Comparison of ENCODE assay signal across 8 cellular contexts in genomic region chr6:15662246-15663056, GRCh38.
A peak's percentile ranks its signal among the peaks of the same experiment; 100 is the strongest.
DNase-seq lines count a peak whose midpoint lies in the region; ATAC-seq and FAIRE-seq lines count a peak whose summit lies in the region.

DTNBP1 (minus strand) TSS chr6:15663028; CDS start chr6:15662869, 159 bp downstream.

- H3K4me3 ChIP-seq in mucosa of stomach (ENCODE audit: low read length): peak within 1 kb of the TSS; percentile 69

- peak; percentile 88 for FAIRE-seq in GM19239 (lab: Jason Lieb, UNC)

- ATAC-seq in HG03432 (IDR thresholded peaks at IDR 0.05; ENCODE audit: unreplicated experiment): peak; percentile 74

- no peaks in the 10 kb centered on the region for H3K9me3 ChIP-seq in mucosa of stomach (ENCODE audit: control insufficient read depth, low read length)

- no peaks in the 10 kb centered on the region for H3K27me3 ChIP-seq in mucosa of stomach (ENCODE audit: control insufficient read depth, insufficient read depth, low read length)

- peak within 1 kb of the TSS; percentile 22 for H3K27ac ChIP-seq in epithelial cell of prostate

- H3K4me1 ChIP-seq in mucosa of stomach (ENCODE audit: control insufficient read depth, insufficient read depth, low read length): peaks cover 12% of the 10 kb centered on the region

- H3K9ac ChIP-seq in mucosa of stomach (ENCODE audit: low read length): peak within 1 kb of the TSS; percentile 71

- DNase-seq in CD1c-positive myeloid dendritic cell (ENCODE audit: extremely low spot score): peak; percentile 59
- peak; percentile 59 for DNase-seq in GM19239 (ENCODE audit: insufficient read length, low spot score)
- peak; percentile 20 for DNase-seq in NOMO-1 treated with DMSO at 0.1 percent for 48 hours (lab: John Stamatoyannopoulos, UW; ENCODE audit: unreplicated experiment)
- DNase-seq in activated CD8-positive, alpha-beta memory T cell treated with anti-CD3 and anti-CD28 coated beads, Interleukin-2, amount 50 U/mL, for 48 hours: peak; percentile 92
- DNase-seq in epithelial cell of prostate (ENCODE audit: low read depth, low spot score): no peak
- DNase-seq in stimulated activated CD8-positive, alpha-beta memory T cell treated with anti-CD3 and anti-CD28 coated beads, Interleukin-4, amount 100 ng/mL, for 48 hours: peak; percentile 89

- H3K36me3 ChIP-seq in mucosa of stomach (ENCODE audit: control insufficient read depth, insufficient read depth, low read length): no peaks in the 10 kb centered on the region
